Comparison of ENCODE assay signal across 9 cellular contexts in genomic region chr10:62243647-62243997, GRCh38. TPM values are rescaled to one million over a fixed set of nuclear protein-coding genes. Genes with fewer than 3 reads are reported as not detected.
DNase-seq lines count a peak whose midpoint lies in the region; ATAC-seq and TF ChIP-seq lines count a peak whose summit lies in the region.
"Had no signal": no experiment of that assay in that cellular context is flagged by ENCODE, and none has a peak within 500 bp of the region (broad histone marks: within the 10 kb centered on the region; RNA-seq: fewer than 3 reads in every experiment).

No MANE protein-coding gene starts in this region.

- H3K27ac Mint-ChIP-seq in memory B cell (peak overlapping the region; percentile 86), nephron progenitor cell (no peak overlapping the region)

- no peak for DNase-seq in Peyer's patch
- no peak for DNase-seq in memory B cell (ENCODE audit: low spot score in 2 of 2)
- DNase-seq in KBM-7, result no peak
- no peak for DNase-seq in RKO (ENCODE audit: low spot score)
- DNase-seq in NK-92 treated with Interleukin-12 subunit alpha and Interleukin-12 subunit beta, amount 100 ng/mL, for 24 hours (lab: John Stamatoyannopoulos, UW), result no peak
- no peak for DNase-seq in nephron progenitor cell

- no peaks in the 10 kb centered on the region for H3K27me3 ChIP-seq in Peyer's patch

- peaks cover 12% of the 10 kb centered on the region for H3K4me1 Mint-ChIP-seq in memory B cell
- peaks cover 17% of the 10 kb centered on the region for H3K4me1 Mint-ChIP-seq in nephron progenitor cell

- H3K36me3 ChIP-seq in Peyer's patch, result no peaks in the 10 kb centered on the region

- no peak for TF ChIP-seq POLR2A in Peyer's patch (IDR thresholded peaks at IDR 0.05)

- in situ Hi-C loops in KBM-7 (cut with MboI; ENCODE audit: low pct_unique_long_range_greater_than_20kb, low sequenced_read_pairs), result no loop called here

- H3K4me1 ChIP-seq in Peyer's patch, result peaks cover 0 to 4% (median 0%) of the 10 kb centered on the region in 4 donors

- no peaks in the 10 kb centered on the region for H3K9me3 ChIP-seq in Peyer's patch

- no peak overlapping the region for H3K4me3 ChIP-seq in Peyer's patch
- H3K4me3 ChIP-seq: lung had no signal

- TF ChIP-seq CTCF in Peyer's patch (IDR thresholded peaks at IDR 0.05) (no peak), nephron progenitor cell (IDR thresholded peaks at IDR 0.05) (no peak)

- H3K4me3 Mint-ChIP-seq in memory B cell (peak overlapping the region; percentile 16), nephron progenitor cell (no peak overlapping the region)

- H3K36me3 Mint-ChIP-seq in memory B cell, result no peaks in the 10 kb centered on the region
- H3K36me3 Mint-ChIP-seq in nephron progenitor cell (ENCODE audit: low read depth), result peaks cover 7% of the 10 kb centered on the region

- no peaks in the 10 kb centered on the region for H3K27me3 Mint-ChIP-seq in memory B cell
- no peaks in the 10 kb centered on the region for H3K27me3 Mint-ChIP-seq in nephron progenitor cell (ENCODE audit: low read depth, poor library complexity)

- H3K27ac ChIP-seq in Peyer's patch, result peak overlapping the region; percentile 19 to 64 (median 58)

- ATAC-seq in GM18511 (IDR thresholded peaks at IDR 0.05; ENCODE audit: unreplicated experiment) (peak; percentile 56), HG02571 (IDR thresholded peaks at IDR 0.05; ENCODE audit: unreplicated experiment) (peak; percentile 37), memory B cell (ENCODE audit: low read depth) (no peak)

- H3K9me3 Mint-ChIP-seq in memory B cell (no peaks in the 10 kb centered on the region), nephron progenitor cell (peaks cover 7% of the 10 kb centered on the region)

RNA-seq across cellular contexts. Expression of gene RTKN2, which starts 25.0 kb away (rescaled TPM):
- 1 to 10 TPM; 1.3 to 5.8 (median 1.7) TPM for total RNA-seq in Peyer's patch
